Comparison of ENCODE assay signal across 5 cellular contexts in genomic region chr5:81488862-81489261, GRCh38.
"Had no signal": no experiment of that assay in that cellular context is flagged by ENCODE, and none has a peak within 500 bp of the region (broad histone marks: within the 10 kb centered on the region; RNA-seq: fewer than 3 reads in every experiment).

No MANE protein-coding gene starts in this region.

- FAIRE-seq: GM12891, GM12892, GM19239 had no signal

- DNase-seq: GDM1, GF-D8 had no signal
